2 cellular contexts compared by ENCODE assay signal in the genomic region with DNA sequence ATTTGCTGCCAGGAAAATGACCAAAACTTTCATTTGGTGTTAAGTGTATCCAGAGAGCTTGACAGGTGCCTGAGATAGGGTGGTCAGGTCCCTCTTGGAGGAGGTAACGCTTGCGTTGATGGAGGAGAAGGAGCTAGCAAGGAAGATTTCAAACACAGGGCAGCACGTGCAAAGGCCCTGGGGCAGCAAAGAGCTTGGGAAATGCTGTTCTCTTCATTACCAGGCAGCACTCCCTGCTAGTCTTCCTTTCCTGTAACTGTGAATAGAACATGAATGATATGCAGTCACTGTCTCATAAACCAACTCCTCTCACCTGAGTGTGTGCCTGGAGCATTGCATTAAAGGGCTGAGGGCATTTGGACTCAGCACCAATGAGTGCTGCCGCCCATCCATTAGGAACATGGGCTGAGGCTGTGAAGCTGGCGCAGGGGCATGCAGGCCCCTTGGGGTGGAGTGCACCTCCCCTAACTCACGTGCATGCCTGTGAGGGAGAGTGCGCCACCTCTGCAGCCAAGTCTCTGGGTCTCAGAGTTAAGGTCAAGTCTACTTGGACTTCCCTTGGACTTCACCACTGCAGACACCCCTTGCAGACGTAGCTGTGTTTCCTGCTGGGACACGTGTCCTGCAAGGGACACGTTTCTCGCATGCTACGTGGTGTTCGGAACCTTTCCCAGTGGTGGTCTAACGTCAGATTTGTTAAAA.
TF ChIP-seq lines count a peak whose summit lies in the region.

No MANE protein-coding gene starts in this region.

TF ChIP-seq in SK-N-SH, 30 proteins besides CTCF, POLR2A, EP300 and RAD21 (continued from another document):
- TF ChIP-seq, protein P1, sequence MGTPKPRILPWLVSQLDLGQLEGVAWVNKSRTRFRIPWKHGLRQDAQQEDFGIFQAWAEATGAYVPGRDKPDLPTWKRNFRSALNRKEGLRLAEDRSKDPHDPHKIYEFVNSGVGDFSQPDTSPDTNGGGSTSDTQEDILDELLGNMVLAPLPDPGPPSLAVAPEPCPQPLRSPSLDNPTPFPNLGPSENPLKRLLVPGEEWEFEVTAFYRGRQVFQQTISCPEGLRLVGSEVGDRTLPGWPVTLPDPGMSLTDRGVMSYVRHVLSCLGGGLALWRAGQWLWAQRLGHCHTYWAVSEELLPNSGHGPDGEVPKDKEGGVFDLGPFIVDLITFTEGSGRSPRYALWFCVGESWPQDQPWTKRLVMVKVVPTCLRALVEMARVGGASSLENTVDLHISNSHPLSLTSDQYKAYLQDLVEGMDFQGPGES (IDR thresholded peaks at IDR 0.05; ENCODE audit: low read depth, low read length): no peak
- TF ChIP-seq YY1 (IDR thresholded peaks at IDR 0.05; ENCODE audit: low read depth) (no peak), SIN3A (IDR thresholded peaks at IDR 0.05; ENCODE audit: borderline replicate concordance, low read depth, low read length) (no peak), RCOR1 (IDR thresholded peaks at IDR 0.05; ENCODE audit: low read length) (no peak)
- TF ChIP-seq, protein P2, sequence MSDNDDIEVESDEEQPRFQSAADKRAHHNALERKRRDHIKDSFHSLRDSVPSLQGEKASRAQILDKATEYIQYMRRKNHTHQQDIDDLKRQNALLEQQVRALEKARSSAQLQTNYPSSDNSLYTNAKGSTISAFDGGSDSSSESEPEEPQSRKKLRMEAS (IDR thresholded peaks at IDR 0.05; ENCODE audit: low read depth): no peak

TF ChIP-seq in GM23338, 12 proteins besides CTCF, POLR2A, EP300 and RAD21 (continued from another document):
- TF ChIP-seq NANOG (IDR thresholded peaks at IDR 0.05; ENCODE audit: borderline replicate concordance) (no peak), EZH2phosphoT487 (IDR thresholded peaks at IDR 0.05; ENCODE audit: unreplicated experiment) (no peak), ZNF114 (CRISPR knock-in tag; IDR thresholded peaks at IDR 0.05) (no peak), EZH2 (IDR thresholded peaks at IDR 0.05; ENCODE audit: low read depth, unreplicated experiment) (no peak)
- TF ChIP-seq, protein P3, sequence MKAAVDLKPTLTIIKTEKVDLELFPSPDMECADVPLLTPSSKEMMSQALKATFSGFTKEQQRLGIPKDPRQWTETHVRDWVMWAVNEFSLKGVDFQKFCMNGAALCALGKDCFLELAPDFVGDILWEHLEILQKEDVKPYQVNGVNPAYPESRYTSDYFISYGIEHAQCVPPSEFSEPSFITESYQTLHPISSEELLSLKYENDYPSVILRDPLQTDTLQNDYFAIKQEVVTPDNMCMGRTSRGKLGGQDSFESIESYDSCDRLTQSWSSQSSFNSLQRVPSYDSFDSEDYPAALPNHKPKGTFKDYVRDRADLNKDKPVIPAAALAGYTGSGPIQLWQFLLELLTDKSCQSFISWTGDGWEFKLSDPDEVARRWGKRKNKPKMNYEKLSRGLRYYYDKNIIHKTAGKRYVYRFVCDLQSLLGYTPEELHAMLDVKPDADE (IDR thresholded peaks at IDR 0.05): no peak
- TF ChIP-seq, protein P4, sequence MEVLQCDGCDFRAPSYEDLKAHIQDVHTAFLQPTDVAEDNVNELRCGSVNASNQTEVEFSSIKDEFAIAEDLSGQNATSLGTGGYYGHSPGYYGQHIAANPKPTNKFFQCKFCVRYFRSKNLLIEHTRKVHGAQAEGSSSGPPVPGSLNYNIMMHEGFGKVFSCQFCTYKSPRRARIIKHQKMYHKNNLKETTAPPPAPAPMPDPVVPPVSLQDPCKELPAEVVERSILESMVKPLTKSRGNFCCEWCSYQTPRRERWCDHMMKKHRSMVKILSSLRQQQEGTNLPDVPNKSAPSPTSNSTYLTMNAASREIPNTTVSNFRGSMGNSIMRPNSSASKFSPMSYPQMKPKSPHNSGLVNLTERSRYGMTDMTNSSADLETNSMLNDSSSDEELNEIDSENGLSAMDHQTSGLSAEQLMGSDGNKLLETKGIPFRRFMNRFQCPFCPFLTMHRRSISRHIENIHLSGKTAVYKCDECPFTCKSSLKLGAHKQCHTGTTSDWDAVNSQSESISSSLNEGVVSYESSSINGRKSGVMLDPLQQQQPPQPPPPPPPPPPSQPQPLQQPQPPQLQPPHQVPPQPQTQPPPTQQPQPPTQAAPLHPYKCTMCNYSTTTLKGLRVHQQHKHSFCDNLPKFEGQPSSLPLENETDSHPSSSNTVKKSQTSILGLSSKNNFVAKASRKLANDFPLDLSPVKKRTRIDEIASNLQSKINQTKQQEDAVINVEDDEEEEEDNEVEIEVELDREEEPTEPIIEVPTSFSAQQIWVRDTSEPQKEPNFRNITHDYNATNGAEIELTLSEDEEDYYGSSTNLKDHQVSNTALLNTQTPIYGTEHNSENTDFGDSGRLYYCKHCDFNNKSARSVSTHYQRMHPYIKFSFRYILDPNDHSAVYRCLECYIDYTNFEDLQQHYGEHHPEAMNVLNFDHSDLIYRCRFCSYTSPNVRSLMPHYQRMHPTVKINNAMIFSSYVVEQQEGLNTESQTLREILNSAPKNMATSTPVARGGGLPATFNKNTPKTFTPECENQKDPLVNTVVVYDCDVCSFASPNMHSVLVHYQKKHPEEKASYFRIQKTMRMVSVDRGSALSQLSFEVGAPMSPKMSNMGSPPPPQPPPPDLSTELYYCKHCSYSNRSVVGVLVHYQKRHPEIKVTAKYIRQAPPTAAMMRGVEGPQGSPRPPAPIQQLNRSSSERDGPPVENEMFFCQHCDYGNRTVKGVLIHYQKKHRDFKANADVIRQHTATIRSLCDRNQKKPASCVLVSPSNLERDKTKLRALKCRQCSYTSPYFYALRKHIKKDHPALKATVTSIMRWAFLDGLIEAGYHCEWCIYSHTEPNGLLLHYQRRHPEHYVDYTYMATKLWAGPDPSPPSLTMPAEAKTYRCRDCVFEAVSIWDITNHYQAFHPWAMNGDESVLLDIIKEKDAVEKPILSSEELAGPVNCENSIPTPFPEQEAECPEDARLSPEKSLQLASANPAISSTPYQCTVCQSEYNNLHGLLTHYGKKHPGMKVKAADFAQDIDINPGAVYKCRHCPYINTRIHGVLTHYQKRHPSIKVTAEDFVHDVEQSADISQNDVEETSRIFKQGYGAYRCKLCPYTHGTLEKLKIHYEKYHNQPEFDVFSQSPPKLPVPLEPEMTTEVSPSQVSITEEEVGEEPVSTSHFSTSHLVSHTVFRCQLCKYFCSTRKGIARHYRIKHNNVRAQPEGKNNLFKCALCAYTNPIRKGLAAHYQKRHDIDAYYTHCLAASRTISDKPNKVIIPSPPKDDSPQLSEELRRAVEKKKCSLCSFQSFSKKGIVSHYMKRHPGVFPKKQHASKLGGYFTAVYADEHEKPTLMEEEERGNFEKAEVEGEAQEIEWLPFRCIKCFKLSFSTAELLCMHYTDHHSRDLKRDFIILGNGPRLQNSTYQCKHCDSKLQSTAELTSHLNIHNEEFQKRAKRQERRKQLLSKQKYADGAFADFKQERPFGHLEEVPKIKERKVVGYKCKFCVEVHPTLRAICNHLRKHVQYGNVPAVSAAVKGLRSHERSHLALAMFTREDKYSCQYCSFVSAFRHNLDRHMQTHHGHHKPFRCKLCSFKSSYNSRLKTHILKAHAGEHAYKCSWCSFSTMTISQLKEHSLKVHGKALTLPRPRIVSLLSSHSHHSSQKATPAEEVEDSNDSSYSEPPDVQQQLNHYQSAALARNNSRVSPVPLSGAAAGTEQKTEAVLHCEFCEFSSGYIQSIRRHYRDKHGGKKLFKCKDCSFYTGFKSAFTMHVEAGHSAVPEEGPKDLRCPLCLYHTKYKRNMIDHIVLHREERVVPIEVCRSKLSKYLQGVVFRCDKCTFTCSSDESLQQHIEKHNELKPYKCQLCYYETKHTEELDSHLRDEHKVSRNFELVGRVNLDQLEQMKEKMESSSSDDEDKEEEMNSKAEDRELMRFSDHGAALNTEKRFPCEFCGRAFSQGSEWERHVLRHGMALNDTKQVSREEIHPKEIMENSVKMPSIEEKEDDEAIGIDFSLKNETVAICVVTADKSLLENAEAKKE (CRISPR knock-in tag; IDR thresholded peaks at IDR 0.05): no peak
